10 cellular contexts compared by ENCODE assay signal in the genomic region with DNA sequence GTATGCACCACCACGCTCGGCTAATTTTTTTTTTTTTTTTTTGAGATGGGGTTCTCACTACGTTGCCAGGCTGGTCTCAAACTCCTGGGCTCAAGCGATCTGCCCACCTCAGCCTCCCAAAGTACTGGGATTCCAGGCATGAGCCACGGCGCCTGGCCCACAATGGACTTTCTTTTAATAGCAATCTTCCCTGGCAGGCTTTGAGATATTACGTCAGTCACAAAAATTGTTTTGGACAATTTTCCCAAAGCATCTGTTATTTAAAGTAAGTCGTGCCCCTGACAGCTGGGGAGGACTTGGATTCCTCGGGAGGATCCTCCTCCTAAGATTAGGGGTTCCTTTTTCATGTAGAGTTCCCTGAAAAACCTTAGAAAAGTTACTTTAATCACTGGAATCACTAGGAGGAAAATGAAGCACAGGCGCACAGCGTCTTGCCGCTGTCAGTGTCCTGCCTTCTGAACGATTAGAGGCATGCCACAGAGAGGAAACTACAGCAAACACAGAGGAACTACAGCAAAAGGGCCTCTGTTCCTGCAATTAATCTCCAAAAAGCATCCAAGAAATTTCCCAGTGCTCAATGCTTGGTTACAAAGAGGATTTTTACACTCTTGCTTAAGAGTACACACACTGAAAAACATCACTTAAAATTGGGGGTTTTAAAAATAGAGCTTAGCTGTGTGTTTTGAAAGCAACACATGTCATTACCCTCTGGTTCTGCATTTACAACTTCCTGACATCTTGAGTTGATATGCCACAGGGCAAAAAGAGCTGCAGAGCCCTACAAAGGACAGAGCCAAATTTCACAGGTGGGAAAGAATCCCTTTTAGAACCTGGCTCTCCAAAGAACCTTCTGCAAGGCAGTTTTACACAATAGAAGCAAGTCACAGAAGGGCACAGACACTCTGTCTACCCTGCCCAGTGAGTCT. TPM values are rescaled to one million over a fixed set of nuclear protein-coding genes. Genes with fewer than 3 reads are reported as not detected.
DNase-seq lines count a peak whose midpoint lies in the region; ATAC-seq and TF ChIP-seq lines count a peak whose summit lies in the region.
"Had no signal": no experiment of that assay in that cellular context is flagged by ENCODE, and none has a peak within 500 bp of the region (broad histone marks: within the 10 kb centered on the region; RNA-seq: fewer than 3 reads in every experiment).

No MANE protein-coding gene starts in this region.

- H3K9me3 ChIP-seq in A673 (ENCODE audit: low read depth, low read length, poor library complexity, severe bottlenecking) = no peaks in the 10 kb centered on the region
- no peaks in the 10 kb centered on the region for H3K9me3 ChIP-seq in muscle layer of duodenum (ENCODE audit: control insufficient read depth in 1 of 2, low read length in 2 of 2)

- H3K36me3 ChIP-seq in A673 (ENCODE audit: insufficient read depth, low read length, poor library complexity, severe bottlenecking) = no peaks in the 10 kb centered on the region
- H3K36me3 ChIP-seq in muscle layer of duodenum (ENCODE audit: control insufficient read depth in 1 of 2, insufficient read depth in 2 of 2, low read length in 2 of 2) = no peaks in the 10 kb centered on the region
- H3K36me3 ChIP-seq: neural progenitor cell had no signal

- no peaks in the 10 kb centered on the region for H3K9me3 Mint-ChIP-seq in dendritic cell treated with granulocyte-macrophage colony-stimulating factor and Interleukin-4, amounts not matched to agents 40 ng/mL and 50 ng/mL, for 4 days
- H3K9me3 Mint-ChIP-seq: neural progenitor cell had no signal

- intact Hi-C loops in A673 (cut with micrococcal nuclease; ENCODE audit: unreplicated experiment) = no loop called here
- intact Hi-C loops in dendritic cell treated with granulocyte-macrophage colony-stimulating factor and Interleukin-4, amounts not matched to agents 40 ng/mL and 50 ng/mL, for 4 days (cut with micrococcal nuclease) = loop anchor here (10.0 kb wide), 1 partner anchor 641 kb away; the partner anchor contains the start of gene ZNF337

- H3K27ac Mint-ChIP-seq in dendritic cell treated with granulocyte-macrophage colony-stimulating factor and Interleukin-4, amounts not matched to agents 40 ng/mL and 50 ng/mL, for 4 days = peak overlapping the region; percentile 44
- H3K27ac Mint-ChIP-seq: neural progenitor cell had no signal

- no peak overlapping the region for H3K4me3 Mint-ChIP-seq in dendritic cell treated with granulocyte-macrophage colony-stimulating factor and Interleukin-4, amounts not matched to agents 40 ng/mL and 50 ng/mL, for 4 days

- no peaks in the 10 kb centered on the region for H3K27me3 Mint-ChIP-seq in dendritic cell treated with granulocyte-macrophage colony-stimulating factor and Interleukin-4, amounts not matched to agents 40 ng/mL and 50 ng/mL, for 4 days

- TF ChIP-seq CTCF in A673 (conservative IDR thresholded peaks at IDR 0.05; ENCODE audit: low read depth, low read length) = no peak

- no TSS peak for BruUV-seq in A673 (replicated peaks; lab: Mats Ljungman, UMichigan)

- peak overlapping the region; percentile 32 for H3K27ac ChIP-seq in A673 (ENCODE audit: low read depth, low read length, poor library complexity, severe bottlenecking)
- peak overlapping the region; percentile 83 for H3K27ac ChIP-seq in muscle layer of duodenum (ENCODE audit: low read length)
- H3K27ac ChIP-seq: neural progenitor cell had no signal

- H3K4me1 ChIP-seq in A673 (ENCODE audit: insufficient read depth, low read length, poor library complexity, severe bottlenecking) (peaks cover 5% of the 10 kb centered on the region), muscle layer of duodenum (ENCODE audit: control insufficient read depth in 1 of 2, insufficient read depth in 2 of 2, low read length in 2 of 2) (peaks cover 43 to 60% of the 10 kb centered on the region in 2 donors)

- peaks cover 67% of the 10 kb centered on the region for H3K4me1 Mint-ChIP-seq in dendritic cell treated with granulocyte-macrophage colony-stimulating factor and Interleukin-4, amounts not matched to agents 40 ng/mL and 50 ng/mL, for 4 days (ENCODE audit: low read depth)

- POLR2A ChIA-PET in A673 (lab: Charles Lee; ENCODE audit: low non-redundant PET) = no interaction called here

- ATAC-seq in HG02588 (IDR thresholded peaks at IDR 0.05; ENCODE audit: unreplicated experiment) (no peak), GM21717 (IDR thresholded peaks at IDR 0.05; ENCODE audit: unreplicated experiment) (no peak)

- CTCF ChIA-PET in A673 (lab: Charles Lee) = no interaction called here

- DNase-seq in A673 (ENCODE audit: low spot score) (no peak), LHCN-M2 (ENCODE audit: low read depth) (peak; percentile 61), NCI-H1092 treated with DMSO at 0.1 percent for 48 hours (lab: John Stamatoyannopoulos, UW) (no peak)
- no peak for DNase-seq in activated CD4-positive, alpha-beta T cell treated with anti-CD3 and anti-CD28 coated beads, Interleukin-2, amount 50 U/mL, for 48 hours
- DNase-seq: amniotic stem cell had no signal

- H3K27me3 ChIP-seq in A673 (replicated peaks; ENCODE audit: insufficient read depth, low read depth, low read length, poor library complexity) (peaks cover 7% of the 10 kb centered on the region), muscle layer of duodenum (ENCODE audit: low read depth, low read length) (no peaks in the 10 kb centered on the region)

- H3K4me3 ChIP-seq in A673 (ENCODE audit: low read depth, low read length, poor library complexity, severe bottlenecking) (no peak overlapping the region), muscle layer of duodenum (ENCODE audit: low read depth in 1 of 2, low read length in 2 of 2) (peak overlapping the region in 1 of 2 donors; percentile 24)
- H3K4me3 ChIP-seq: neural progenitor cell had no signal

- H3K36me3 Mint-ChIP-seq in dendritic cell treated with granulocyte-macrophage colony-stimulating factor and Interleukin-4, amounts not matched to agents 40 ng/mL and 50 ng/mL, for 4 days (ENCODE audit: low read depth) = peaks cover 19% of the 10 kb centered on the region
- H3K36me3 Mint-ChIP-seq: neural progenitor cell had no signal

RNA-seq across cellular contexts. Expression of gene ACSS1, which starts 4.5 kb away (rescaled TPM):
- total RNA-seq in A673 (2021) (3.9 and 4.9 TPM in 2 replicates), LHCN-M2 (2014; rRNA removed) (0.58 and 0.75 TPM in 2 replicates)
- 0.52 TPM for polyA plus RNA-seq in LHCN-M2 (2012)

RNA-seq across cellular contexts. Expression of gene VSX1, which starts 28.5 kb away (rescaled TPM):
- total RNA-seq in A673 (2021) = not detected in 2 replicates
- total RNA-seq in LHCN-M2 (2014; rRNA removed) = 0.51 TPM in 1 of 2 replicates, not detected in the other
- polyA plus RNA-seq in LHCN-M2 (2012) = not detected
